ENCODE assay signal across 8 cellular contexts in the genomic region with DNA sequence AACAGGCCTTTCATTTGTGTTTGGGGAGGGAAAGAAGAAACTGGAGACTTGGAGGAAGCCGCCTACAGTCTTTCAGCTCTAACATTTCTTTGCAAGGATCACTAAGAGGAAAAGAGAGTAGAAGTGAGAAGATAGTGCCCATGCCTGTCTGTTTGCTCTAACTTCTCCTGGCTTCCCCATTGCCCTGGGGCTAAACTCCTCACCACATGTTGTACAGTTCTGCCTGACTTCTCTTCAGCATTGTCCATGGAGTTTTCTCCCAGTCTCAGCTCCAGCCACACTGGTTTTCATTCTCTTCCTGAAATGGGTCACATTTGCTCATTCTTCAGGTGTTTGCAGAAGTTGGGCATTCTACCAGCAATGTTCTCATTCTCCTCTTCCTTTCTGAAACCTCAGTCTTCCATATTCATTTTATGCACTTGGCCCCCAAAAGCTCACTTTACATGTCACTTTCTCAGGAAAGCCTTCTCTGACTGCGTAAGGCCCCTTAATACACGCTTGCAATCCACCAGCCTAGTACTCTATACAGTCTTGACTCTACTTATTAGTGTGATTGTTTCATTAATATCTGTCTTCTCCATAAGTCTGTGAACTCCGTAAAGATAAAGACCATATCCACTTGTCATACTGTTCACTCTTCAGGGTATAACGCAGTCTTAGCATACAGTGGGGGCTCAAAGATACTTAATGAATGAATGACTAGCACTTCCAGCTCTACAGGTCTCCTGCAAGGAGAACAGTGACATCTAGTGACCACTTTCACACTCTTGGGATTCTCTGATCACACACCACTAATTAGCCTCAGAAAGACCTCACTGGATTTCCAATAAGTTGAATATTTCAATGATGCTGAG. TPM values are rescaled to one million over a fixed set of nuclear protein-coding genes. Genes with fewer than 3 reads are reported as not detected.
DNase-seq lines count a peak whose midpoint lies in the region; ATAC-seq and TF ChIP-seq lines count a peak whose summit lies in the region.

No MANE protein-coding gene starts in this region.

- no peaks in the 10 kb centered on the region for H3K36me3 ChIP-seq in RWPE2 (ENCODE audit: low read depth)

- no peaks in the 10 kb centered on the region for H3K9me3 ChIP-seq in RWPE2 (ENCODE audit: severe bottlenecking)

- ATAC-seq in HG02642 (IDR thresholded peaks at IDR 0.05; ENCODE audit: poor library complexity, unreplicated experiment) (peak; percentile 66), RWPE2 (ENCODE audit: low read depth) (peak; percentile 72; the same call in 2 of the 3 replicates), GM19328 (IDR thresholded peaks at IDR 0.05; ENCODE audit: unreplicated experiment) (no peak)

- H3K4me3 ChIP-seq in RWPE2 (ENCODE audit: severe bottlenecking) = no peak overlapping the region

- TF ChIP-seq CTCF in RWPE2 (IDR thresholded peaks at IDR 0.05; ENCODE audit: poor library complexity, severe bottlenecking) = peak; percentile 75

- no peaks in the 10 kb centered on the region for H3K27me3 ChIP-seq in RWPE2 (ENCODE audit: insufficient read depth, poor library complexity, severe bottlenecking)

- no peaks in the 10 kb centered on the region for H3K4me1 ChIP-seq in RWPE2 (ENCODE audit: insufficient read depth, poor library complexity, severe bottlenecking)

- peak; percentile 57 for DNase-seq in GM03348 (ENCODE audit: low spot score)
- DNase-seq in RWPE2 (ENCODE audit: low spot score) = no peak
- peak; percentile 43 for DNase-seq in fibroblast of the conjunctiva (ENCODE audit: low read depth)
- DNase-seq in renal cortical epithelial cell (ENCODE audit: low read depth) = peak; percentile 66
- no peak for DNase-seq in HuH-7 (ENCODE audit: low spot score)
- DNase-seq in NCI-H187 treated with DMSO at 0.1 percent for 48 hours (lab: John Stamatoyannopoulos, UW) = no peak

- no peak overlapping the region for H3K27ac ChIP-seq in RWPE2 (ENCODE audit: poor library complexity, severe bottlenecking)

RNA-seq across cellular contexts. Expression of a gene that starts 40.2 kb away (rescaled TPM):
- 17.7 and 28.3 TPM in 2 replicates for total RNA-seq in renal cortical epithelial cell

Comparison
In these comparisons a context has a peak if more than half of its experiments do, and no peak if none do; other contexts are left out.
1. DNase-seq: peak in GM03348 (single experiment), fibroblast of the conjunctiva (single experiment) and renal cortical epithelial cell (single experiment); none in RWPE2 (single experiment), HuH-7 (single experiment) and NCI-H187 treated with DMSO at 0.1 percent for 48 hours (single experiment).